In genomic region chr18:40293311-40293710, GRCh38 we compare ENCODE assay signal across 17 cellular contexts.
A peak's percentile ranks its signal among the peaks of the same experiment; 100 is the strongest.
DNase-seq lines count a peak whose midpoint lies in the region; ATAC-seq and TF ChIP-seq lines count a peak whose summit lies in the region.
"Had no signal": no experiment of that assay in that cellular context is flagged by ENCODE, and none has a peak within 500 bp of the region (broad histone marks: within the 10 kb centered on the region; RNA-seq: fewer than 3 reads in every experiment).

No MANE protein-coding gene starts in this region.

- H3K79me2 ChIP-seq in Loucy (ENCODE audit: insufficient read depth, low read length) = no peaks in the 10 kb centered on the region

- H2AFZ ChIP-seq in Loucy (ENCODE audit: low read length) = no peak overlapping the region

- in situ Hi-C loops in astrocyte of the cerebellum (cut with HindIII; ENCODE audit: low sequenced_read_pairs) = no loop called here

- POLR2A ChIA-PET in GM10248 (lab: Yijun Ruan, JAX) = no interaction called here

- DNase-seq in GM10248 (ENCODE audit: extremely low spot score) = no peak
- no peak for DNase-seq in astrocyte of the cerebellum (ENCODE audit: low read depth)
- no peak for DNase-seq in left lung
- no peak for DNase-seq in cerebellar cortex (ENCODE audit: low spot score)
- DNase-seq in heart left ventricle = no peak
- DNase-seq: activated CD8-positive, alpha-beta memory T cell treated with anti-CD3 and anti-CD28 coated beads, Interleukin-2, amount 50 U/mL, for 48 hours; adrenal gland; CD8-positive, alpha-beta memory T cell; H7; KBM-7; retina; SIG-M5 had no signal

- H3K9me3 ChIP-seq in Loucy (ENCODE audit: insufficient read depth, low read depth, low read length) (no peaks in the 10 kb centered on the region), left lung (peaks cover 0 to 4% of the 10 kb centered on the region in 2 donors), heart left ventricle (no peaks in the 10 kb centered on the region)
- H3K9me3 ChIP-seq: adrenal gland, suprapubic skin had no signal

- peak; percentile 37 for ATAC-seq in left lung
- no peak for ATAC-seq in heart left ventricle
- no peak for ATAC-seq in esophagus mucosa
- no peak for ATAC-seq in HG02610 (IDR thresholded peaks at IDR 0.05; ENCODE audit: unreplicated experiment)

- H3K9me2 ChIP-seq in Loucy (replicated peaks; ENCODE audit: low read depth, low read length) = 0 out of 2 replicates have a peak, but pooled peaks cover 4% of the 10 kb centered on the region

- H3K36me3 ChIP-seq in Loucy (ENCODE audit: insufficient read depth, low read length) = no peaks in the 10 kb centered on the region
- H3K36me3 ChIP-seq in left lung = no peaks in the 10 kb centered on the region
- no peaks in the 10 kb centered on the region for H3K36me3 ChIP-seq in heart left ventricle
- H3K36me3 ChIP-seq: adrenal gland, suprapubic skin had no signal

- H3K4me1 ChIP-seq in Loucy (ENCODE audit: insufficient read depth, low read length, poor library complexity, severe bottlenecking) = no peaks in the 10 kb centered on the region
- H3K4me1 ChIP-seq in left lung = no peaks in the 10 kb centered on the region
- H3K4me1 ChIP-seq in heart left ventricle = no peaks in the 10 kb centered on the region
- H3K4me1 ChIP-seq: adrenal gland, suprapubic skin had no signal

- CTCF ChIA-PET in GM10248 (lab: Yijun Ruan, JAX) = no interaction called here

- TF ChIP-seq POLR2A in heart left ventricle (IDR thresholded peaks at IDR 0.05) = no peak

- intact Hi-C loops in left lung (cut with DNase I) (no loop called here), heart left ventricle (cut with DNase I) (no loop called here)

- peak; percentile 6 for TF ChIP-seq CTCF in GM10248 (IDR thresholded peaks at IDR 0.05; ENCODE audit: control extremely low read depth, extremely low read depth, low read depth, missing control alignments)
- TF ChIP-seq CTCF in Loucy (conservative IDR thresholded peaks at IDR 0.05; ENCODE audit: low read length) = 0 out of 2 replicates have a peak, but pooled peaks have one; percentile 16
- TF ChIP-seq CTCF in astrocyte of the cerebellum (IDR thresholded peaks at IDR 0.05; ENCODE audit: low read depth, low read length, missing control alignments) = peak; percentile 25
- TF ChIP-seq CTCF in left lung (IDR thresholded peaks at IDR 0.05) = peak in 1 of 2 donors; percentile 25
- peak in 5 of 12 donors; percentile 33 to 41 (median 34) for TF ChIP-seq CTCF in heart left ventricle (IDR thresholded peaks at IDR 0.05)

- H3K9ac ChIP-seq in Loucy (ENCODE audit: low read depth, low read length, poor library complexity, severe bottlenecking) = no peak overlapping the region

- H3K27me3 ChIP-seq in Loucy (ENCODE audit: insufficient read depth, low read length, poor library complexity, severe bottlenecking) (no peaks in the 10 kb centered on the region), left lung (no peaks in the 10 kb centered on the region), heart left ventricle (no peaks in the 10 kb centered on the region)
- H3K27me3 ChIP-seq: adrenal gland, suprapubic skin had no signal

- 5 to 19% (median 14%) methylated on average over 2 of the region's 2 CpGs for WGBS in heart left ventricle, 4 donors

- H3F3A ChIP-seq in Loucy (ENCODE audit: low read depth) = no peaks in the 10 kb centered on the region

- no peak overlapping the region for H3K27ac ChIP-seq in left lung
- H3K27ac ChIP-seq in heart left ventricle = no peak overlapping the region
- H3K27ac ChIP-seq: adrenal gland, epithelial cell of prostate, suprapubic skin had no signal

- H4K20me1 ChIP-seq in Loucy (ENCODE audit: insufficient read depth, low read length, poor library complexity, severe bottlenecking) = no peaks in the 10 kb centered on the region

- no peak overlapping the region for H3K4me2 ChIP-seq in Loucy (ENCODE audit: low read depth, low read length, poor library complexity, severe bottlenecking)

- H3K4me3 ChIP-seq in Loucy (ENCODE audit: low read length, poor library complexity, severe bottlenecking) = no peak overlapping the region
- no peak overlapping the region for H3K4me3 ChIP-seq in astrocyte of the cerebellum (ENCODE audit: low read depth, low read length)
- H3K4me3 ChIP-seq in left lung = no peak overlapping the region
- H3K4me3 ChIP-seq in heart left ventricle = no peak overlapping the region
- H3K4me3 ChIP-seq: adrenal gland, suprapubic skin had no signal
